1 cellular context compared by ENCODE assay signal in the genomic region with DNA sequence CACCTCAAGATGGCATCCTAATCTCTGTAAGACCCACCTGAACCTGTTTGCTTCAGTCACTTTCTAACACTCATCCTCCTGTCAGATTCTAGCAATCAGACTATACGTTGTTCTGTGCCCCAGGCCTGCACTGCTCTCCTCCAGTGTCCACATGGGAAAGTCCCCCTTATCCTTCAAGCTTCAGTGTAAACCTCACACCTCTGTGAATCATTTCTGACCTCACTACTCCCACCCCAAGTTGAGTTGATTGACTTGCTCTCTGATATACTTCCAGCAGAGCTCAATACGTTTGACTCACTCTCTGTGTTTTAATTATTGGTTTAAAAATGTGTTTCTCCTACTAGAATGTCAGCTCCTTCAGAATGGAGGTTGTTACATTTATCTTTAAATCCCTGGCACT.
TF ChIP-seq lines count a peak whose summit lies in the region.

No MANE protein-coding gene starts in this region.

TF ChIP-seq in GM12878, 131 proteins besides CTCF, POLR2A, EP300 and RAD21 (continued from another document):
- TF ChIP-seq, protein P1, sequence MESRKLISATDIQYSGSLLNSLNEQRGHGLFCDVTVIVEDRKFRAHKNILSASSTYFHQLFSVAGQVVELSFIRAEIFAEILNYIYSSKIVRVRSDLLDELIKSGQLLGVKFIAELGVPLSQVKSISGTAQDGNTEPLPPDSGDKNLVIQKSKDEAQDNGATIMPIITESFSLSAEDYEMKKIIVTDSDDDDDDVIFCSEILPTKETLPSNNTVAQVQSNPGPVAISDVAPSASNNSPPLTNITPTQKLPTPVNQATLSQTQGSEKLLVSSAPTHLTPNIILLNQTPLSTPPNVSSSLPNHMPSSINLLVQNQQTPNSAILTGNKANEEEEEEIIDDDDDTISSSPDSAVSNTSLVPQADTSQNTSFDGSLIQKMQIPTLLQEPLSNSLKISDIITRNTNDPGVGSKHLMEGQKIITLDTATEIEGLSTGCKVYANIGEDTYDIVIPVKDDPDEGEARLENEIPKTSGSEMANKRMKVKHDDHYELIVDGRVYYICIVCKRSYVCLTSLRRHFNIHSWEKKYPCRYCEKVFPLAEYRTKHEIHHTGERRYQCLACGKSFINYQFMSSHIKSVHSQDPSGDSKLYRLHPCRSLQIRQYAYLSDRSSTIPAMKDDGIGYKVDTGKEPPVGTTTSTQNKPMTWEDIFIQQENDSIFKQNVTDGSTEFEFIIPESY (IDR thresholded peaks at IDR 0.05): no peak
